Comparison of ENCODE assay signal across 20 cellular contexts in genomic region chr20:23060629-23061028, GRCh38. TPM values are rescaled to one million over a fixed set of nuclear protein-coding genes. Genes with fewer than 3 reads are reported as not detected.
DNase-seq lines count a peak whose midpoint lies in the region; ATAC-seq and TF ChIP-seq lines count a peak whose summit lies in the region.
"Had no signal": no experiment of that assay in that cellular context is flagged by ENCODE, and none has a peak within 500 bp of the region (broad histone marks: within the 10 kb centered on the region; RNA-seq: fewer than 3 reads in every experiment).

No MANE protein-coding gene starts in this region.

- intact Hi-C loops in activated CD4-positive, alpha-beta T cell treated with anti-CD3 and anti-CD28 coated beads for 36 hours (cut with DNase I, micrococcal nuclease): no loop called here

- DNase-seq in OCI-M1 (lab: John Stamatoyannopoulos, UW) (peak; percentile 7), erythroblast (lab: John Stamatoyannopoulos, UW) (peak; percentile 79 to 82), osteocyte (ENCODE audit: extremely low spot score, unreplicated experiment) (no peak), DMS79 (lab: John Stamatoyannopoulos, UW) (no peak)
- DNase-seq in activated CD4-positive, alpha-beta T cell treated with anti-CD3 and anti-CD28 coated beads for 36 hours: no peak
- DNase-seq: CD4-positive, CD25-positive, alpha-beta regulatory T cell; GF-D8; GOT3; HFFc6; MM.1S; NCI-H1105; NCI-H187; NCI-H2171; NCI-H446 treated with DMSO at 0.1 percent for 48 hours; NCI-H748 treated with DMSO at 0.1 percent for 48 hours had no signal

- no peaks in the 10 kb centered on the region for H3K27me3 ChIP-seq in BLaER1

- POLR2A ChIA-PET in activated CD4-positive, alpha-beta T cell treated with anti-CD3 and anti-CD28 coated beads for 36 hours (lab: Charles Lee): no interaction called here

- peaks cover 52% of the 10 kb centered on the region for H3K4me1 Mint-ChIP-seq in osteocyte (ENCODE audit: unreplicated experiment)
- no peaks in the 10 kb centered on the region for H3K4me1 Mint-ChIP-seq in activated CD4-positive, alpha-beta T cell treated with anti-CD3 and anti-CD28 coated beads for 36 hours
- H3K4me1 Mint-ChIP-seq: CD4-positive, CD25-positive, alpha-beta regulatory T cell had no signal

- no peak for TF ChIP-seq CTCF in osteocyte (IDR thresholded peaks at IDR 0.05)

- H3K4me3 Mint-ChIP-seq in osteocyte (ENCODE audit: unreplicated experiment): no peak overlapping the region
- H3K4me3 Mint-ChIP-seq in activated CD4-positive, alpha-beta T cell treated with anti-CD3 and anti-CD28 coated beads for 36 hours: no peak overlapping the region
- H3K4me3 Mint-ChIP-seq: CD4-positive, CD25-positive, alpha-beta regulatory T cell; HFFc6 had no signal

- no peak for TF ChIP-seq POLR2A in erythroblast (IDR thresholded peaks at IDR 0.05; ENCODE audit: low read length)

- peak overlapping the region; percentile 70; the same call in 1 of the 2 replicates for H3K4me2 ChIP-seq in BLaER1
- H3K4me2 ChIP-seq: A549, KMS-11 had no signal

- peak overlapping the region; percentile 88 for H3K27ac Mint-ChIP-seq in osteocyte (ENCODE audit: unreplicated experiment)
- H3K27ac Mint-ChIP-seq in activated CD4-positive, alpha-beta T cell treated with anti-CD3 and anti-CD28 coated beads for 36 hours: no peak overlapping the region
- H3K27ac Mint-ChIP-seq: CD4-positive, CD25-positive, alpha-beta regulatory T cell; HFFc6 had no signal

- CTCF ChIA-PET in activated CD4-positive, alpha-beta T cell treated with anti-CD3 and anti-CD28 coated beads for 36 hours (lab: Charles Lee): interaction anchor here (0.7 to 0.8 kb wide), 2 partner anchors 9 to 146 kb away, joined by 3 to 4 read pairs; no protein-coding TSS in a partner anchor

- no peaks in the 10 kb centered on the region for H4K20me1 ChIP-seq in BLaER1

- H3K27ac ChIP-seq in BLaER1: no peak overlapping the region
- H3K27ac ChIP-seq: KMS-11 had no signal

- H3K9ac ChIP-seq in BLaER1: no peak overlapping the region
- H3K9ac ChIP-seq: KMS-11 had no signal

- H3K9me3 ChIP-seq in BLaER1: peaks cover 7% of the 10 kb centered on the region
- H3K9me3 ChIP-seq: A549 had no signal

- H3K4me1 ChIP-seq in BLaER1: peaks cover 44% of the 10 kb centered on the region

- no peak overlapping the region for H3K4me3 ChIP-seq in BLaER1
- H3K4me3 ChIP-seq: A549 had no signal

- H3K36me3 ChIP-seq in BLaER1: no peaks in the 10 kb centered on the region

- H3K9me3 Mint-ChIP-seq in osteocyte (ENCODE audit: unreplicated experiment): peaks cover 6% of the 10 kb centered on the region
- H3K9me3 Mint-ChIP-seq in activated CD4-positive, alpha-beta T cell treated with anti-CD3 and anti-CD28 coated beads for 36 hours (ENCODE audit: low read depth): no peaks in the 10 kb centered on the region
- H3K9me3 Mint-ChIP-seq: HFFc6 had no signal

- ATAC-seq in activated CD4-positive, alpha-beta T cell treated with anti-CD3 and anti-CD28 coated beads for 36 hours: no peak
- ATAC-seq in GM18520 (IDR thresholded peaks at IDR 0.05; ENCODE audit: unreplicated experiment) (no peak), HG02642 (IDR thresholded peaks at IDR 0.05; ENCODE audit: poor library complexity, unreplicated experiment) (no peak)
- ATAC-seq: A549 had no signal

- H3K27me3 Mint-ChIP-seq in osteocyte (ENCODE audit: unreplicated experiment): no peaks in the 10 kb centered on the region
- peaks cover 6% of the 10 kb centered on the region for H3K27me3 Mint-ChIP-seq in activated CD4-positive, alpha-beta T cell treated with anti-CD3 and anti-CD28 coated beads for 36 hours

- H3K36me3 Mint-ChIP-seq in osteocyte (ENCODE audit: unreplicated experiment): no peaks in the 10 kb centered on the region
- H3K36me3 Mint-ChIP-seq in activated CD4-positive, alpha-beta T cell treated with anti-CD3 and anti-CD28 coated beads for 36 hours (ENCODE audit: low read depth): no peaks in the 10 kb centered on the region
- H3K36me3 Mint-ChIP-seq: CD4-positive, CD25-positive, alpha-beta regulatory T cell had no signal

RNA-seq across cellular contexts. Expression of gene THBD, which starts 11.2 kb away (rescaled TPM):
- 66.3 and 68.3 TPM in 2 replicates for total RNA-seq in osteocyte
- not detected for total RNA-seq in activated CD4-positive, alpha-beta T cell treated with anti-CD3 and anti-CD28 coated beads for 36 hours
- total RNA-seq: CD4-positive, CD25-positive, alpha-beta regulatory T cell had no signal

RNA-seq across cellular contexts. Expression of gene CD93, which starts 25.5 kb away (rescaled TPM):
- total RNA-seq in osteocyte: 0.13 and 0.21 TPM in 2 replicates
- under 1 TPM; 0.82 to 0.84 TPM for total RNA-seq in activated CD4-positive, alpha-beta T cell treated with anti-CD3 and anti-CD28 coated beads for 36 hours
- total RNA-seq: HFFc6 had no signal

RNA-seq across cellular contexts. Expression of gene SSTR4, which starts 25.5 kb away (rescaled TPM):
- not detected in 2 replicates for total RNA-seq in osteocyte
- not detected for total RNA-seq in activated CD4-positive, alpha-beta T cell treated with anti-CD3 and anti-CD28 coated beads for 36 hours
- total RNA-seq: CD4-positive, CD25-positive, alpha-beta regulatory T cell; HFFc6 had no signal

Comparison
In these comparisons a context has a peak if more than half of its experiments do, and no peak if none do; other contexts are left out.
1. DNase-seq: peak in OCI-M1 (single experiment) and erythroblast (2 of 2); none in osteocyte (single experiment), activated CD4-positive, alpha-beta T cell treated with anti-CD3 and anti-CD28 coated beads for 36 hours (single experiment) and DMS79 (single experiment).
2. RNA of gene THBD, which starts 11.2 kb away (total RNA-seq): 66.3 to 68.3 TPM in osteocyte; not detected in activated CD4-positive, alpha-beta T cell treated with anti-CD3 and anti-CD28 coated beads for 36 hours; every median in the first group is over 10 times any median in the second.